In genomic region chr7:150515752-150516151, GRCh38 we compare ENCODE assay signal across 14 cellular contexts. TPM values are rescaled to one million over a fixed set of nuclear protein-coding genes. Genes with fewer than 3 reads are reported as not detected.
DNase-seq lines count a peak whose midpoint lies in the region; ATAC-seq, FAIRE-seq and TF ChIP-seq lines count a peak whose summit lies in the region.
"Had no signal": no experiment of that assay in that cellular context is flagged by ENCODE, and none has a peak within 500 bp of the region (broad histone marks: within the 10 kb centered on the region; RNA-seq: fewer than 3 reads in every experiment).

No MANE protein-coding gene starts in this region.

- no peak for ATAC-seq in HG03457 (IDR thresholded peaks at IDR 0.05; ENCODE audit: unreplicated experiment)
- ATAC-seq in HG03571 (IDR thresholded peaks at IDR 0.05; ENCODE audit: unreplicated experiment): no peak
- ATAC-seq: body of pancreas had no signal

- 80% methylated on average over 7 of the region's 7 CpGs for WGBS in prostate gland
- WGBS in hepatocyte (ENCODE audit: low lambda C conversion rate, missing lambda C conversion rate): 88% methylated on average over 7 of the region's 7 CpGs

- TF ChIP-seq POLR2A in endothelial cell of umbilical vein (IDR thresholded peaks at IDR 0.05; ENCODE audit: low read depth, low read length) (peak; percentile 15), prostate gland (IDR thresholded peaks at IDR 0.05) (no peak)

- H3K4me2 ChIP-seq in endothelial cell of umbilical vein (ENCODE audit: insufficient read depth, low read length): peak overlapping the region; percentile 99
- H3K4me2 ChIP-seq in hepatocyte: no peak overlapping the region
- H3K4me2 ChIP-seq: smooth muscle cell had no signal

- intact Hi-C loops in CD4-positive, alpha-beta memory T cell (cut with micrococcal nuclease): loop anchor here (1.0 to 5.0 kb wide), 6 partner anchors 34 to 227 kb away; partner anchors contain the start of gene GIMAP2
- intact Hi-C loops in endothelial cell of umbilical vein (cut with micrococcal nuclease): loop anchor here (1.0 to 5.0 kb wide), 10 partner anchors 31 to 239 kb away; partner anchors contain the start of genes GIMAP1, GIMAP2 and GIMAP5
- intact Hi-C loops in prostate gland (cut with DNase I): no loop called here

- no peaks in the 10 kb centered on the region for H3K27me3 Mint-ChIP-seq in CD4-positive, alpha-beta memory T cell

- H3K79me2 ChIP-seq in endothelial cell of umbilical vein (ENCODE audit: control insufficient read depth, insufficient read depth, low read length) (peaks cover 55% of the 10 kb centered on the region), hepatocyte (no peaks in the 10 kb centered on the region)

- H3K27me3 ChIP-seq in CD4-positive, alpha-beta memory T cell (ENCODE audit: insufficient read depth, low read length): no peaks in the 10 kb centered on the region
- H3K27me3 ChIP-seq in endothelial cell of umbilical vein (ENCODE audit: control insufficient read depth in 2 of 2, insufficient read depth in 2 of 2, low read length in 2 of 2): no peaks in the 10 kb centered on the region
- H3K27me3 ChIP-seq in prostate gland (replicated peaks; ENCODE audit: insufficient read depth): no peaks in the 10 kb centered on the region
- H3K27me3 ChIP-seq in hepatocyte: no peaks in the 10 kb centered on the region
- H3K27me3 ChIP-seq: body of pancreas had no signal

- peaks cover 49 to 65% of the 10 kb centered on the region in 2 donors for H3K36me3 Mint-ChIP-seq in CD4-positive, alpha-beta memory T cell

- no peaks in the 10 kb centered on the region for H3K9me3 ChIP-seq in CD4-positive, alpha-beta memory T cell (ENCODE audit: control insufficient read depth in 1 of 2, low read length in 2 of 2)
- H3K9me3 ChIP-seq in KOPT-K1 (ENCODE audit: insufficient read depth, low read length, poor library complexity, severe bottlenecking) (peaks cover 11% of the 10 kb centered on the region), endothelial cell of umbilical vein (replicated peaks; ENCODE audit: control insufficient read depth, insufficient read depth, low read length) (no peaks in the 10 kb centered on the region), prostate gland (no peaks in the 10 kb centered on the region), hepatocyte (ENCODE audit: low read depth) (no peaks in the 10 kb centered on the region)
- H3K9me3 ChIP-seq: body of pancreas had no signal

- TF ChIP-seq CTCF in endothelial cell of umbilical vein (IDR thresholded peaks at IDR 0.05; ENCODE audit: extremely low read depth in 1 of 2, insufficient read depth in 1 of 2, low read depth in 1 of 2, low read length in 2 of 2) (no peak), prostate gland (IDR thresholded peaks at IDR 0.05) (no peak), hepatocyte (IDR thresholded peaks at IDR 0.05; ENCODE audit: poor library complexity) (no peak)

- no peaks in the 10 kb centered on the region for H3K9me1 ChIP-seq in endothelial cell of umbilical vein (replicated peaks; ENCODE audit: control insufficient read depth, extremely low read depth, insufficient read depth, low read length)

- peak overlapping the region; percentile 77 for H3K27ac ChIP-seq in CD4-positive, alpha-beta memory T cell (ENCODE audit: low read depth, low read length)
- H3K27ac ChIP-seq in KOPT-K1 (ENCODE audit: low read depth, low read length, poor library complexity, severe bottlenecking): peak overlapping the region; percentile 97
- H3K27ac ChIP-seq in endothelial cell of umbilical vein (ENCODE audit: insufficient read depth, low read depth, low read length): peak overlapping the region; percentile 61
- H3K27ac ChIP-seq in prostate gland: peak overlapping the region; percentile 11 to 36
- no peak overlapping the region for H3K27ac ChIP-seq in hepatocyte

- no peaks in the 10 kb centered on the region for H3K9me2 ChIP-seq in hepatocyte (replicated peaks; ENCODE audit: insufficient read depth)

- peaks cover 37% of the 10 kb centered on the region for H3K4me1 ChIP-seq in CD4-positive, alpha-beta memory T cell (ENCODE audit: insufficient read depth, low read length)
- H3K4me1 ChIP-seq in endothelial cell of umbilical vein (ENCODE audit: control insufficient read depth, extremely low read depth, insufficient read depth, low read length) (peaks cover 21% of the 10 kb centered on the region), prostate gland (replicated peaks) (no peaks in the 10 kb centered on the region), hepatocyte (ENCODE audit: insufficient read depth) (peaks cover 3% of the 10 kb centered on the region)
- H3K4me1 ChIP-seq: body of pancreas had no signal

- H3K4me3 Mint-ChIP-seq in CD4-positive, alpha-beta memory T cell: peak overlapping the region; percentile 97 to 100 (median 100)

- dilution Hi-C loops in endothelial cell of umbilical vein (cut with MboI; ENCODE audit: extremely low pct_ligation_motif_present, low sequenced_read_pairs): no loop called here

- H3K4me1 Mint-ChIP-seq in CD4-positive, alpha-beta memory T cell: peaks cover 32 to 52% (median 36%) of the 10 kb centered on the region in 4 donors

- peak overlapping the region; percentile 92 to 99 for H3K4me3 ChIP-seq in CD4-positive, alpha-beta memory T cell (ENCODE audit: low read length in 2 of 2)
- H3K4me3 ChIP-seq in endothelial cell of umbilical vein (replicated peaks in 1 of 3; ENCODE audit: insufficient read depth in 1 of 3, low read depth in 1 of 3, low read length in 3 of 3) (peak overlapping the region; percentile 69 to 92 (median 91)), prostate gland (peak overlapping the region; percentile 12 to 13), hepatocyte (no peak overlapping the region)
- H3K4me3 ChIP-seq: smooth muscle cell had no signal

- CTCF ChIA-PET in CD4-positive, alpha-beta memory T cell (lab: Charles Lee; ENCODE audit: partially characterized antibody): interaction anchor here (0.8 to 7.8 kb wide), 22 partner anchors 10 to 240 kb away, joined by 3 to 146 read pairs (median 5); partner anchors contain the start of genes GIMAP1, GIMAP2, GIMAP4 and GIMAP6
- CTCF ChIA-PET in endothelial cell of umbilical vein (lab: Charles Lee): interaction anchor here (0.6 to 1.9 kb wide), 8 partner anchors 10 to 263 kb away, joined by 3 to 16 read pairs (median 4); partner anchors contain the start of gene GIMAP8

- H3K36me3 ChIP-seq in CD4-positive, alpha-beta memory T cell (ENCODE audit: insufficient read depth, low read length): peaks cover 8% of the 10 kb centered on the region
- H3K36me3 ChIP-seq in KOPT-K1 (ENCODE audit: insufficient read depth, low read length) (peaks cover 27% of the 10 kb centered on the region), endothelial cell of umbilical vein (ENCODE audit: control insufficient read depth in 2 of 2, extremely low read depth in 1 of 2, insufficient read depth in 2 of 2, low read length in 2 of 2) (peaks cover 6 to 8% of the 10 kb centered on the region in 2 experiments), prostate gland (no peaks in the 10 kb centered on the region), hepatocyte (replicated peaks; ENCODE audit: insufficient read depth, low read depth) (no peaks in the 10 kb centered on the region)

- FAIRE-seq in endothelial cell of umbilical vein (lab: Jason Lieb, UNC): peak; percentile 35

- H3K27ac Mint-ChIP-seq in CD4-positive, alpha-beta memory T cell: peak overlapping the region; percentile 94 to 99 (median 97)

- POLR2A ChIA-PET in CD4-positive, alpha-beta memory T cell (lab: Charles Lee; ENCODE audit: partially characterized antibody): interaction anchor here (0.7 to 33.6 kb wide), 37 partner anchors 10 to 239 kb away, joined by 3 to 1033 read pairs (median 16); partner anchors contain the start of genes GIMAP1, GIMAP2, GIMAP4 and GIMAP5
- POLR2A ChIA-PET in endothelial cell of umbilical vein (lab: Charles Lee): interaction anchor here (0.7 to 1.5 kb wide), 3 partner anchors 11 to 71 kb away, joined by 4 read pairs; partner anchors contain the start of gene GIMAP4

- H2AFZ ChIP-seq in endothelial cell of umbilical vein (ENCODE audit: low read depth, low read length) (peak overlapping the region; percentile 78), hepatocyte (no peak overlapping the region)

- DNase-seq in CD4-positive, alpha-beta memory T cell: peak in 1 of 5 donors; percentile 33
- DNase-seq in endothelial cell of umbilical vein (ENCODE audit: low read depth, low spot score): peak; percentile 52
- no peak for DNase-seq in prostate gland (ENCODE audit: low spot score)
- no peak for DNase-seq in hepatocyte (ENCODE audit: low spot score)
- no peak for DNase-seq in NCI-H510A (lab: John Stamatoyannopoulos, UW)
- DNase-seq: body of pancreas, mesenchymal stem cell, NCI-H2107, SIG-M5 had no signal

- H3K9me3 Mint-ChIP-seq in CD4-positive, alpha-beta memory T cell: peaks cover 0 to 18% (median 7%) of the 10 kb centered on the region in 8 donors

- H4K20me1 ChIP-seq in endothelial cell of umbilical vein (replicated peaks; ENCODE audit: control insufficient read depth, extremely low read depth, insufficient read depth, low read length): no peaks in the 10 kb centered on the region
- no peaks in the 10 kb centered on the region for H4K20me1 ChIP-seq in hepatocyte (ENCODE audit: insufficient read depth, poor library complexity, severe bottlenecking)

- H3K9ac ChIP-seq in endothelial cell of umbilical vein (replicated peaks; ENCODE audit: extremely low read depth, insufficient read depth, low read length): peak overlapping the region; percentile 80

- no TSS peak for BruUV-seq in endothelial cell of umbilical vein (replicated peaks; lab: Mats Ljungman, UMichigan)

RNA-seq across cellular contexts. Expression of gene GIMAP7, which starts 1.1 kb away (rescaled TPM):
- total RNA-seq in CD4-positive, alpha-beta memory T cell: 100 to 1,000 TPM; 464 to 476 TPM
- 1,000 to 10,000 TPM in 1 of 2 donors, 100 to 1,000 TPM in 1; 557 to 1,096 TPM for polyA plus RNA-seq in CD4-positive, alpha-beta memory T cell
- total RNA-seq in endothelial cell of umbilical vein (42.4 and 51.1 TPM in 2 replicates), prostate gland (1 to 10 TPM; 6.9 to 9.0 TPM), hepatocyte (0.12 and 0.33 TPM in 2 replicates)
- polyA plus RNA-seq in endothelial cell of umbilical vein (37.9 and 43.4 TPM in 2 replicates), hepatocyte (0.19 and 0.28 TPM in 2 replicates)
- 73.8 and 77.7 TPM in 2 replicates for polyA plus RNA-seq in endothelial cell of umbilical vein (2011; cell fraction: cytosol; rRNA removed)
- 36.5 and 39.7 TPM in 2 replicates for polyA plus RNA-seq in endothelial cell of umbilical vein (2011; cell fraction: nucleus; rRNA removed)
- 41.9 and 44.3 TPM in 2 replicates for polyA plus RNA-seq in endothelial cell of umbilical vein (2012)
- 36.6 and 38.7 TPM in 2 replicates for polyA minus RNA-seq in endothelial cell of umbilical vein
- not detected for polyA minus RNA-seq in endothelial cell of umbilical vein (2011; cell fraction: cytosol; rRNA and poly(A)+ RNA removed)
- polyA minus RNA-seq in endothelial cell of umbilical vein (2011; cell fraction: nucleus; rRNA and poly(A)+ RNA removed): 9.5 and 14.5 TPM in 2 replicates
- total RNA-seq: fibroblast of villous mesenchyme, smooth muscle cell had no signal
- polyA plus RNA-seq: smooth muscle cell had no signal

RNA-seq across cellular contexts. Expression of gene GIMAP4, which starts 51.4 kb away (rescaled TPM):
- total RNA-seq in CD4-positive, alpha-beta memory T cell: 100 to 1,000 TPM; 418 to 448 TPM
- polyA plus RNA-seq in CD4-positive, alpha-beta memory T cell: 100 to 1,000 TPM; 449 to 613 TPM
- total RNA-seq in endothelial cell of umbilical vein: 168 and 174 TPM in 2 replicates
- polyA plus RNA-seq in endothelial cell of umbilical vein: 38.6 and 56.6 TPM in 2 replicates
- polyA plus RNA-seq in endothelial cell of umbilical vein (2011; cell fraction: cytosol; rRNA removed): 88.4 and 95.0 TPM in 2 replicates
- polyA plus RNA-seq in endothelial cell of umbilical vein (2011; cell fraction: nucleus; rRNA removed): 45.2 and 49.1 TPM in 2 replicates
- polyA plus RNA-seq in endothelial cell of umbilical vein (2012): 180 and 200 TPM in 2 replicates
- 95.6 and 104 TPM in 2 replicates for polyA minus RNA-seq in endothelial cell of umbilical vein
- not detected for polyA minus RNA-seq in endothelial cell of umbilical vein (2011; cell fraction: cytosol; rRNA and poly(A)+ RNA removed)
- polyA minus RNA-seq in endothelial cell of umbilical vein (2011; cell fraction: nucleus; rRNA and poly(A)+ RNA removed): 24.3 and 30.1 TPM in 2 replicates
- total RNA-seq in prostate gland: 10 to 100 TPM in 1 of 2 donors, 1 to 10 TPM in 1; 6.9 to 11.0 TPM
- total RNA-seq in hepatocyte: 0.63 and 1.8 TPM in 2 replicates
- not detected in 2 replicates for polyA plus RNA-seq in hepatocyte
- total RNA-seq: fibroblast of villous mesenchyme, smooth muscle cell had no signal
- polyA plus RNA-seq: smooth muscle cell had no signal

Comparison
In these comparisons a context has a peak if more than half of its experiments do, and no peak if none do; other contexts are left out.
1. RNA of gene GIMAP4, which starts 51.4 kb away (total RNA-seq): 418 to 448 TPM in CD4-positive, alpha-beta memory T cell and 168 to 174 TPM in endothelial cell of umbilical vein; 6.9 to 11.0 TPM in prostate gland and 0.63 to 1.8 TPM in hepatocyte; every median in the first group is over 10 times any median in the second.